ENCODE assay signal across 7 cellular contexts in genomic region chr7:102749323-102749786, GRCh38. TPM values are rescaled to one million over a fixed set of nuclear protein-coding genes. Genes with fewer than 3 reads are reported as not detected.
DNase-seq lines count a peak whose midpoint lies in the region; ATAC-seq and TF ChIP-seq lines count a peak whose summit lies in the region.
"Not testable (repeated sequence)": the region's sequence is repeated elsewhere in the genome, so short reads cannot be mapped to it uniquely, and the experiment has no call there.

No MANE protein-coding gene starts in this region.

- peak overlapping the region; percentile 5; the same call in 1 of the 2 replicates for H3K27ac ChIP-seq in IMR-90 (ENCODE audit: insufficient read depth, low read length)
- H3K27ac ChIP-seq in mesenchymal stem cell (ENCODE audit: low read length, poor library complexity, severe bottlenecking), result not testable (repeated sequence)

- in situ Hi-C loops in IMR-90 (cut with MboI; ENCODE audit: low sequenced_read_pairs), result loop anchor here (10.0 kb wide), 1 partner anchor 315 kb away; no protein-coding TSS in a partner anchor

- not testable (repeated sequence) for H2BK20ac ChIP-seq in IMR-90 (ENCODE audit: low read depth, low read length)

- H3K79me1 ChIP-seq in IMR-90 (ENCODE audit: low read depth in 1 of 2, low read length in 2 of 2); mesenchymal stem cell (replicated peaks; ENCODE audit: low read length, poor library complexity, severe bottlenecking): not testable (repeated sequence)

- not testable (repeated sequence) for H3K9me1 ChIP-seq in IMR-90 (ENCODE audit: insufficient read depth, low read length)

- H3K4me3 Mint-ChIP-seq in brain, result peak overlapping the region; percentile 84 to 96 (median 88)

- H4K5ac ChIP-seq in IMR-90 (ENCODE audit: low read depth, low read length), result not testable (repeated sequence)

- dilution Hi-C loops in IMR-90 (cut with HindIII; ENCODE audit: low sequenced_read_pairs, unreplicated experiment), result not testable (repeated sequence)

- not testable (repeated sequence) for H3K14ac ChIP-seq in IMR-90 (replicated peaks; ENCODE audit: low read depth, low read length)
- peak overlapping the region in 1 of 2 experiments; percentile 1 for H3K14ac ChIP-seq in mesenchymal stem cell (ENCODE audit: low read length in 2 of 2)

- H3K18ac ChIP-seq in IMR-90 (ENCODE audit: low read depth, low read length); mesenchymal stem cell (ENCODE audit: low read depth in 1 of 2, low read length in 2 of 2): not testable (repeated sequence)

- H3K4me1 Mint-ChIP-seq in brain, result peaks cover 31% of the 10 kb centered on the region

- H3K36me3 ChIP-seq in IMR-90 (ENCODE audit: control insufficient read depth, insufficient read depth, low read length); mesenchymal stem cell (ENCODE audit: control insufficient read depth in 1 of 2, insufficient read depth in 2 of 2, low read depth in 1 of 2, low read length in 2 of 2): not testable (repeated sequence)

- H2BK12ac ChIP-seq in mesenchymal stem cell (ENCODE audit: low read length in 2 of 2), result not testable (repeated sequence)

- H2BK120ac ChIP-seq in IMR-90 (ENCODE audit: low read depth, low read length); mesenchymal stem cell (ENCODE audit: low read depth, low read length): not testable (repeated sequence)

- H2BK5ac ChIP-seq in IMR-90 (ENCODE audit: low read depth, low read length, poor library complexity, severe bottlenecking); mesenchymal stem cell (ENCODE audit: low read depth, low read length, poor library complexity, severe bottlenecking): not testable (repeated sequence)

- CTCF ChIA-PET in IMR-90 (lab: Yijun Ruan, JAX), result not testable (repeated sequence)

- POLR2A ChIA-PET in IMR-90 (lab: Charles Lee; ENCODE audit: unreplicated experiment), result not testable (repeated sequence)

- H3K23ac ChIP-seq in IMR-90 (ENCODE audit: low read depth, low read length); mesenchymal stem cell (ENCODE audit: low read length in 2 of 2): not testable (repeated sequence)

- TF ChIP-seq RAD21 in IMR-90 (IDR thresholded peaks at IDR 0.05; ENCODE audit: low read length), result not testable (repeated sequence)

- H3K9ac ChIP-seq in IMR-90 (ENCODE audit: low read depth, low read length), result peak overlapping the region; percentile 16
- H3K9ac ChIP-seq in mesenchymal stem cell (ENCODE audit: low read length), result peak overlapping the region; percentile 86

- peak overlapping the region; percentile 38; the same call in 1 of the 2 replicates for H4K91ac ChIP-seq in IMR-90 (ENCODE audit: insufficient read depth, low read depth, low read length)
- not testable (repeated sequence) for H4K91ac ChIP-seq in mesenchymal stem cell (ENCODE audit: low read length)

- H3K4me2 ChIP-seq in IMR-90 (ENCODE audit: low read depth, low read length), result peak overlapping the region; percentile 88
- peak overlapping the region; percentile 63 for H3K4me2 ChIP-seq in mesenchymal stem cell (ENCODE audit: low read length, poor library complexity, severe bottlenecking)

- not testable (repeated sequence) for H3K27me3 Mint-ChIP-seq in brain

- not testable (repeated sequence) for H3K9me3 Mint-ChIP-seq in brain

- H2AK5ac ChIP-seq in IMR-90 (ENCODE audit: low read depth, low read length); mesenchymal stem cell (ENCODE audit: low read length, severe bottlenecking): not testable (repeated sequence)

- not testable (repeated sequence) for TF ChIP-seq CTCF in IMR-90 (conservative IDR thresholded peaks at IDR 0.05; ENCODE audit: low read depth, low read length); WI38 (IDR thresholded peaks at IDR 0.05; ENCODE audit: low read depth, low read length); brain (conservative IDR thresholded peaks at IDR 0.05); fibroblast of villous mesenchyme (IDR thresholded peaks at IDR 0.05; ENCODE audit: insufficient read depth, low read depth, low read length); retinal pigment epithelial cell (conservative IDR thresholded peaks at IDR 0.05; ENCODE audit: low read depth, low read length)

- H3K36me3 Mint-ChIP-seq in brain, result not testable (repeated sequence)

- peak overlapping the region in 1 of 2 experiments; percentile 88; a peak in 1 of 4 replicates for H4K8ac ChIP-seq in IMR-90 (ENCODE audit: low read depth in 2 of 2, low read length in 2 of 2)
- not testable (repeated sequence) for H4K8ac ChIP-seq in mesenchymal stem cell (ENCODE audit: low read length)

- H3K27me3 ChIP-seq in IMR-90 (ENCODE audit: control insufficient read depth, insufficient read depth, low read length); mesenchymal stem cell (ENCODE audit: control insufficient read depth in 1 of 2, insufficient read depth in 1 of 2, low read length in 2 of 2): not testable (repeated sequence)

- not testable (repeated sequence) for H4K20me1 ChIP-seq in IMR-90 (ENCODE audit: insufficient read depth, low read length)

- intact Hi-C loops in IMR-90 (cut with micrococcal nuclease), result not testable (repeated sequence)

- H3K27ac Mint-ChIP-seq in brain, result peak overlapping the region; percentile 37 to 83 (median 50)

- peak; percentile 7 for ATAC-seq in GM18502 (IDR thresholded peaks at IDR 0.05; ENCODE audit: poor library complexity, unreplicated experiment)
- not testable (repeated sequence) for ATAC-seq in IMR-90 (ENCODE audit: low read depth)

- H2AFZ ChIP-seq in IMR-90 (replicated peaks; ENCODE audit: low read length, poor library complexity) (peak overlapping the region; percentile 80), mesenchymal stem cell (ENCODE audit: low read depth, low read length) (peak overlapping the region; percentile 56)

- not testable (repeated sequence) for DNase-seq in IMR-90; fibroblast of villous mesenchyme (ENCODE audit: low read depth); mesenchymal stem cell; retinal pigment epithelial cell (ENCODE audit: low read depth)

- BruUV-seq in IMR-90 (replicated peaks; lab: Mats Ljungman, UMichigan), result TSS peak; percentile 73

- no CpG with 5 or more reads among the region's 38 CpGs for WGBS in IMR-90 (ENCODE audit: extremely low coverage in 2 of 2, insufficient read length in 1 of 2), 2 experiments
- 14% methylated on average over 4 of the region's 38 CpGs for WGBS in mesenchymal stem cell

- not testable (repeated sequence) for TF ChIP-seq POLR2A in IMR-90 (IDR thresholded peaks at IDR 0.05; ENCODE audit: low read depth, low read length)

- not testable (repeated sequence) for H2BK15ac ChIP-seq in IMR-90 (ENCODE audit: low read depth, low read length); mesenchymal stem cell (ENCODE audit: low read depth, poor library complexity, severe bottlenecking)

- H2AK9ac ChIP-seq in IMR-90 (replicated peaks; ENCODE audit: low read depth, low read length, poor library complexity), result not testable (repeated sequence)

- H3K4ac ChIP-seq in IMR-90 (ENCODE audit: low read depth, low read length); mesenchymal stem cell (ENCODE audit: low read depth in 1 of 2, low read length in 2 of 2): not testable (repeated sequence)

- not testable (repeated sequence) for H3K9me3 ChIP-seq in IMR-90 (ENCODE audit: control insufficient read depth, insufficient read depth, low read length); mesenchymal stem cell (ENCODE audit: control insufficient read depth, low read length)

- H3K4me3 ChIP-seq in IMR-90 (ENCODE audit: insufficient read depth, low read depth, low read length), result peak overlapping the region; percentile 45
- H3K4me3 ChIP-seq in WI38 (ENCODE audit: low read depth, low read length), result peak overlapping the region; percentile 68
- peak overlapping the region; percentile 72 for H3K4me3 ChIP-seq in fibroblast of villous mesenchyme (ENCODE audit: low read depth, low read length)
- H3K4me3 ChIP-seq in mesenchymal stem cell (ENCODE audit: insufficient read depth in 1 of 2, low read depth in 1 of 2, low read length in 2 of 2), result peak overlapping the region; percentile 69 to 86
- H3K4me3 ChIP-seq in retinal pigment epithelial cell (ENCODE audit: low read length), result peak overlapping the region; percentile 71

- H3K4me1 ChIP-seq in IMR-90 (ENCODE audit: control insufficient read depth, insufficient read depth, low read length); mesenchymal stem cell (ENCODE audit: control insufficient read depth, insufficient read depth, low read depth, low read length): not testable (repeated sequence)

- H3K56ac ChIP-seq in IMR-90 (ENCODE audit: extremely low read depth, insufficient read depth, low read length), result not testable (repeated sequence)

RNA-seq across cellular contexts. Expression of gene FAM185A, which starts 0.6 kb away (rescaled TPM):
- 4.3 and 6.4 TPM in 2 replicates for total RNA-seq in IMR-90 (2012; rRNA removed)
- 3.0 and 3.6 TPM in 2 replicates for polyA plus RNA-seq in IMR-90 (2012; rRNA removed)
- polyA plus RNA-seq in IMR-90 (2012; cell fraction: cytosol; rRNA removed), result 3.1 and 3.3 TPM in 2 replicates
- polyA plus RNA-seq in IMR-90 (2012; cell fraction: nucleus; rRNA removed; ENCODE audit: low replicate concordance), result 6.9 and 9.0 TPM in 2 replicates
- 4.0 TPM for polyA plus RNA-seq in brain (ENCODE audit: insufficient read depth, low read depth, low replicate concordance)
- 8.2 and 8.4 TPM in 2 replicates for total RNA-seq in fibroblast of villous mesenchyme
- polyA plus RNA-seq in mesenchymal stem cell (2013, experiment 1 of 2), result 2.0 TPM
- 2.1 TPM for polyA plus RNA-seq in mesenchymal stem cell (2013, experiment 2 of 2)
